1 cellular context compared by ENCODE assay signal in the genomic region with DNA sequence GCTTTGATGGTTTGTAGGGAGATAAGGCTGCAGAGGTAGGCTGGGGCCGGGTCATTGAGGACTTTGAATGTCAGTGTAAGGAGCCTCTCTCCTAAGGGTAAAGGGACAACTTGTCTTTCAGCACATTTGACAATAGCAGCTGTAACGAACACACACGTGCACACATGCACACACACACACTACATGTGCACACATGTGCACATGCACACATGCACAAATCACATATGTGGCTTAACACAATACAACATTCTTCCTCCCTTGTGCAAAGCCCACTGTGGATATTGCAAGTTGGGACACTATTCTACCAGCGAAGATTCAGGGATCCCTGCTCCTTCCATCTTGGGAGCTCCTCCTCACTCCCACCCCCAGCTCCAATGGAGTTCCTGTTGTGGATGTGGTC.
A peak's percentile ranks its signal among the peaks of the same experiment; 100 is the strongest.
TF ChIP-seq lines count a peak whose summit lies in the region.

No MANE protein-coding gene starts in this region.

TF ChIP-seq in HepG2, 621 proteins besides CTCF, POLR2A, EP300 and RAD21 (continued from another document):
- TF ChIP-seq, protein P1, sequence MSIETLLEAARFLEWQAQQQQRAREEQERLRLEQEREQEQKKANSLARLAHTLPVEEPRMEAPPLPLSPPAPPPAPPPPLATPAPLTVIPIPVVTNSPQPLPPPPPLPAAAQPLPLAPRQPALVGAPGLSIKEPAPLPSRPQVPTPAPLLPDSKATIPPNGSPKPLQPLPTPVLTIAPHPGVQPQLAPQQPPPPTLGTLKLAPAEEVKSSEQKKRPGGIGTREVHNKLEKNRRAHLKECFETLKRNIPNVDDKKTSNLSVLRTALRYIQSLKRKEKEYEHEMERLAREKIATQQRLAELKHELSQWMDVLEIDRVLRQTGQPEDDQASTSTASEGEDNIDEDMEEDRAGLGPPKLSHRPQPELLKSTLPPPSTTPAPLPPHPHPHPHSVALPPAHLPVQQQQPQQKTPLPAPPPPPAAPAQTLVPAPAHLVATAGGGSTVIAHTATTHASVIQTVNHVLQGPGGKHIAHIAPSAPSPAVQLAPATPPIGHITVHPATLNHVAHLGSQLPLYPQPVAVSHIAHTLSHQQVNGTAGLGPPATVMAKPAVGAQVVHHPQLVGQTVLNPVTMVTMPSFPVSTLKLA (IDR thresholded peaks at IDR 0.05) = peak; percentile 89
- TF ChIP-seq, protein P2, sequence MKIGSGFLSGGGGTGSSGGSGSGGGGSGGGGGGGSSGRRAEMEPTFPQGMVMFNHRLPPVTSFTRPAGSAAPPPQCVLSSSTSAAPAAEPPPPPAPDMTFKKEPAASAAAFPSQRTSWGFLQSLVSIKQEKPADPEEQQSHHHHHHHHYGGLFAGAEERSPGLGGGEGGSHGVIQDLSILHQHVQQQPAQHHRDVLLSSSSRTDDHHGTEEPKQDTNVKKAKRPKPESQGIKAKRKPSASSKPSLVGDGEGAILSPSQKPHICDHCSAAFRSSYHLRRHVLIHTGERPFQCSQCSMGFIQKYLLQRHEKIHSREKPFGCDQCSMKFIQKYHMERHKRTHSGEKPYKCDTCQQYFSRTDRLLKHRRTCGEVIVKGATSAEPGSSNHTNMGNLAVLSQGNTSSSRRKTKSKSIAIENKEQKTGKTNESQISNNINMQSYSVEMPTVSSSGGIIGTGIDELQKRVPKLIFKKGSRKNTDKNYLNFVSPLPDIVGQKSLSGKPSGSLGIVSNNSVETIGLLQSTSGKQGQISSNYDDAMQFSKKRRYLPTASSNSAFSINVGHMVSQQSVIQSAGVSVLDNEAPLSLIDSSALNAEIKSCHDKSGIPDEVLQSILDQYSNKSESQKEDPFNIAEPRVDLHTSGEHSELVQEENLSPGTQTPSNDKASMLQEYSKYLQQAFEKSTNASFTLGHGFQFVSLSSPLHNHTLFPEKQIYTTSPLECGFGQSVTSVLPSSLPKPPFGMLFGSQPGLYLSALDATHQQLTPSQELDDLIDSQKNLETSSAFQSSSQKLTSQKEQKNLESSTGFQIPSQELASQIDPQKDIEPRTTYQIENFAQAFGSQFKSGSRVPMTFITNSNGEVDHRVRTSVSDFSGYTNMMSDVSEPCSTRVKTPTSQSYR (CRISPR knock-in tag; IDR thresholded peaks at IDR 0.05; ENCODE audit: borderline replicate concordance) = no peak
